29 cellular contexts compared by ENCODE assay signal in the genomic region with DNA sequence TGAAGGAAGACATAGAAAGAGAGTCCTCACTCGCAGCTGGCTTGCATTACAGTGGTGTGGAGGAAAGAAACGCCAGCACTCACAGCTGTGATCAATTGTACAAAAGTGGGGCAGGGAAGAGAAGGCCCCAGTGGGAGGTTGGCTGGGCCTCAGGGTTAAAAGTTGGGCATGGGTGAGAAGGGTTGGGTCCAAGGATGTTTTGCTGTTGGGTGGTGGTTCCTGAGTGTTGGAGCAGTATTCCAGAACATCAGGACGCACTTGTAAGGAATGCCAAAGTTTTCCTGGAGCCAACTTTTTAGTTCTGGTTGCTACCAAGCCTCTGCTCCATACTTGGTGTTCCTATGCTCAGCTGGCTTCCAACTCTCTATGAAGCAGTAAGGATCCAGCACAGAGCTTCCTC. TPM values are rescaled to one million over a fixed set of nuclear protein-coding genes. Genes with fewer than 3 reads are reported as not detected.
A peak's percentile ranks its signal among the peaks of the same experiment; 100 is the strongest.
DNase-seq lines count a peak whose midpoint lies in the region; ATAC-seq and TF ChIP-seq lines count a peak whose summit lies in the region.
"Had no signal": no experiment of that assay in that cellular context is flagged by ENCODE, and none has a peak within 500 bp of the region (broad histone marks: within the 10 kb centered on the region; RNA-seq: fewer than 3 reads in every experiment).

No MANE protein-coding gene starts in this region.

- no peak overlapping the region for H3K27ac ChIP-seq in right atrium auricular region
- H3K27ac ChIP-seq in heart right ventricle: peak overlapping the region in 2 of 10 donors; percentile 7 to 13
- H3K27ac ChIP-seq in vagina: peak overlapping the region; percentile 7
- H3K27ac ChIP-seq in naive thymus-derived CD4-positive, alpha-beta T cell (ENCODE audit: low read depth, low read length): no peak overlapping the region
- H3K27ac ChIP-seq: BLaER1, brain microvascular endothelial cell, neutrophil, tibial artery had no signal

- H3K36me3 ChIP-seq in right atrium auricular region: peaks cover 2% of the 10 kb centered on the region
- H3K36me3 ChIP-seq in heart right ventricle: peaks cover 0 to 78% (median 0%) of the 10 kb centered on the region in 9 donors
- H3K36me3 ChIP-seq in vagina: no peaks in the 10 kb centered on the region
- no peaks in the 10 kb centered on the region for H3K36me3 ChIP-seq in naive thymus-derived CD4-positive, alpha-beta T cell (ENCODE audit: control insufficient read depth in 2 of 3, insufficient read depth in 3 of 3, low read length in 3 of 3)
- no peaks in the 10 kb centered on the region for H3K36me3 ChIP-seq in H7 (replicated peaks; ENCODE audit: control insufficient read depth, insufficient read depth, low read length)
- H3K36me3 ChIP-seq: BLaER1, brain microvascular endothelial cell, neutrophil, tibial artery had no signal

- 79 to 83% methylated on average over 3 of the region's 3 CpGs for WGBS in heart right ventricle, 2 donors

- POLR2A ChIA-PET in naive thymus-derived CD4-positive, alpha-beta T cell (lab: Charles Lee): no interaction called here

- peak overlapping the region; percentile 92 for H3K27ac Mint-ChIP-seq in neural crest cell (ENCODE audit: unreplicated experiment)
- no peak overlapping the region for H3K27ac Mint-ChIP-seq in naive thymus-derived CD4-positive, alpha-beta T cell
- H3K27ac Mint-ChIP-seq: activated B cell treated with CpG ODN at 0.5 μM for 24 hours; activated CD4-positive, alpha-beta memory T cell treated with anti-CD3 and anti-CD28 coated beads for 36 hours had no signal

- no peak overlapping the region for H3K4me3 ChIP-seq in right atrium auricular region
- H3K4me3 ChIP-seq in heart right ventricle: no peak overlapping the region
- no peak overlapping the region for H3K4me3 ChIP-seq in vagina
- no peak overlapping the region for H3K4me3 ChIP-seq in naive thymus-derived CD4-positive, alpha-beta T cell (ENCODE audit: low read length)
- H3K4me3 ChIP-seq in H7 (ENCODE audit: insufficient read depth, low read depth, low read length): no peak overlapping the region
- H3K4me3 ChIP-seq: BLaER1, mucosa of descending colon, smooth muscle cell, tibial artery had no signal

- peaks cover 9% of the 10 kb centered on the region for H3K4me1 Mint-ChIP-seq in neural crest cell
- no peaks in the 10 kb centered on the region for H3K4me1 Mint-ChIP-seq in naive thymus-derived CD4-positive, alpha-beta T cell

- H3K36me3 Mint-ChIP-seq in neural crest cell (ENCODE audit: low read depth): peaks cover 17% of the 10 kb centered on the region
- H3K36me3 Mint-ChIP-seq in naive thymus-derived CD4-positive, alpha-beta T cell: no peaks in the 10 kb centered on the region
- H3K36me3 Mint-ChIP-seq: activated CD4-positive, alpha-beta memory T cell treated with anti-CD3 and anti-CD28 coated beads for 36 hours had no signal

- H3K9me3 ChIP-seq in right atrium auricular region: no peaks in the 10 kb centered on the region
- H3K9me3 ChIP-seq in heart right ventricle: no peaks in the 10 kb centered on the region
- no peaks in the 10 kb centered on the region for H3K9me3 ChIP-seq in vagina
- H3K9me3 ChIP-seq in naive thymus-derived CD4-positive, alpha-beta T cell (ENCODE audit: control insufficient read depth in 2 of 3, low read length in 3 of 3): no peaks in the 10 kb centered on the region
- H3K9me3 ChIP-seq: BLaER1, mucosa of descending colon, neutrophil, tibial artery had no signal

- DNase-seq in Right ventricle myocardium inferior (ENCODE audit: missing footprints): no peak
- DNase-seq in right atrium auricular region (ENCODE audit: low spot score): no peak
- DNase-seq in heart right ventricle: peak in 1 of 2 donors; percentile 24
- no peak for DNase-seq in neural crest cell (ENCODE audit: low read depth, low spot score)
- DNase-seq in vagina (ENCODE audit: extremely low spot score in 2 of 2): no peak
- DNase-seq in naive thymus-derived CD4-positive, alpha-beta T cell: no peak
- DNase-seq in H7: no peak
- DNase-seq: 8988T; activated B cell treated with CpG ODN at 0.5 μM for 24 hours; activated CD4-positive, alpha-beta memory T cell treated with anti-CD3 and anti-CD28 coated beads for 36 hours; activated effector memory CD4-positive, alpha-beta T cell treated with anti-CD3 and anti-CD28 coated beads, Interleukin-2, amount 50 U/mL, for 16 hours; brain microvascular endothelial cell; Calu3; effector memory CD4-positive, alpha-beta T cell; head of caudate nucleus; IMR-90; left colon; NCI-H1105 treated with DMSO at 0.1 percent for 48 hours; NCI-H2081 treated with DMSO at 0.1 percent for 48 hours; stimulated activated CD4-positive, alpha-beta T cell treated with anti-CD3 and anti-CD28 coated beads, Interleukin-2, amount 100 ng/mL, for 48 hours; stimulated activated naive CD4-positive, alpha-beta T cell treated with Interleukin-2 at 50 U/mL for 16 hours; T1000; tibial artery had no signal

- intact Hi-C loops in Right ventricle myocardium inferior (cut with DNase I): no loop called here
- intact Hi-C loops in heart right ventricle (cut with DNase I): no loop called here
- intact Hi-C loops in vagina (cut with DNase I): no loop called here
- intact Hi-C loops in naive thymus-derived CD4-positive, alpha-beta T cell (cut with micrococcal nuclease): no loop called here

- no peak for TF ChIP-seq CTCF in right atrium auricular region (IDR thresholded peaks at IDR 0.05)
- no peak for TF ChIP-seq CTCF in heart right ventricle (IDR thresholded peaks at IDR 0.05)
- no peak for TF ChIP-seq CTCF in neural crest cell (conservative IDR thresholded peaks at IDR 0.05)
- no peak for TF ChIP-seq CTCF in vagina (IDR thresholded peaks at IDR 0.05)

- H3K27me3 ChIP-seq in right atrium auricular region (no peaks in the 10 kb centered on the region), heart right ventricle (no peaks in the 10 kb centered on the region), vagina (no peaks in the 10 kb centered on the region), H7 (ENCODE audit: control insufficient read depth, insufficient read depth, low read length) (no peaks in the 10 kb centered on the region)
- H3K27me3 ChIP-seq in naive thymus-derived CD4-positive, alpha-beta T cell (ENCODE audit: control insufficient read depth in 2 of 2, insufficient read depth in 2 of 2, low read length in 2 of 2): no peaks in the 10 kb centered on the region
- H3K27me3 ChIP-seq: BLaER1, brain microvascular endothelial cell, tibial artery had no signal

- H3K27me3 Mint-ChIP-seq in neural crest cell (ENCODE audit: low read depth): no peaks in the 10 kb centered on the region
- H3K27me3 Mint-ChIP-seq in naive thymus-derived CD4-positive, alpha-beta T cell: peaks cover 4 to 19% (median 10%) of the 10 kb centered on the region in 5 donors
- H3K27me3 Mint-ChIP-seq: activated B cell treated with CpG ODN at 0.5 μM for 24 hours had no signal

- ATAC-seq in Right ventricle myocardium inferior: peak; percentile 89
- peak; percentile 43 to 76 (median 65) for ATAC-seq in heart right ventricle
- no peak for ATAC-seq in naive thymus-derived CD4-positive, alpha-beta T cell
- ATAC-seq in HG02884 (IDR thresholded peaks at IDR 0.05; ENCODE audit: unreplicated experiment): no peak
- ATAC-seq: esophagus mucosa, left colon, mucosa of descending colon had no signal

- H3K4me3 Mint-ChIP-seq in neural crest cell: no peak overlapping the region
- H3K4me3 Mint-ChIP-seq in naive thymus-derived CD4-positive, alpha-beta T cell: no peak overlapping the region
- H3K4me3 Mint-ChIP-seq: activated B cell treated with CpG ODN at 0.5 μM for 24 hours; activated CD4-positive, alpha-beta memory T cell treated with anti-CD3 and anti-CD28 coated beads for 36 hours had no signal

- CTCF ChIA-PET in naive thymus-derived CD4-positive, alpha-beta T cell (lab: Charles Lee): interaction anchor here (0.6 kb wide), 1 partner anchor 376 kb away, joined by 3 read pairs; no protein-coding TSS in a partner anchor

- H3K4me1 ChIP-seq in right atrium auricular region (no peaks in the 10 kb centered on the region), heart right ventricle (peaks cover 0 to 19% (median 3%) of the 10 kb centered on the region in 9 donors), vagina (peaks cover 15% of the 10 kb centered on the region)
- H3K4me1 ChIP-seq in naive thymus-derived CD4-positive, alpha-beta T cell (ENCODE audit: control insufficient read depth in 2 of 2, insufficient read depth in 2 of 2, low read length in 2 of 2): no peaks in the 10 kb centered on the region
- H3K4me1 ChIP-seq: tibial artery had no signal

- no peaks in the 10 kb centered on the region for H3K9me3 Mint-ChIP-seq in neural crest cell
- H3K9me3 Mint-ChIP-seq in naive thymus-derived CD4-positive, alpha-beta T cell: peaks cover 0 to 2% (median 0%) of the 10 kb centered on the region in 11 donors
- H3K9me3 Mint-ChIP-seq: activated B cell treated with CpG ODN at 0.5 μM for 24 hours; activated CD4-positive, alpha-beta memory T cell treated with anti-CD3 and anti-CD28 coated beads for 36 hours had no signal

- TF ChIP-seq POLR2A in vagina (IDR thresholded peaks at IDR 0.05): no peak

RNA-seq across cellular contexts. Expression of gene MKRN1, which starts 55.4 kb away (rescaled TPM):
- total RNA-seq in Right ventricle myocardium inferior: 99.0 TPM
- total RNA-seq in right atrium auricular region: 10 to 100 TPM; 65.9 to 67.2 TPM
- 100 to 1,000 TPM in 4 of 10 donors, 10 to 100 TPM in 6; 80.6 to 113 (median 92.0) TPM for total RNA-seq in heart right ventricle
- polyA plus RNA-seq in heart right ventricle: 10 to 100 TPM; 38.5 to 42.0 TPM
- total RNA-seq in neural crest cell: 69.3 and 81.2 TPM in 2 replicates
- total RNA-seq in vagina: 38.8 TPM
- total RNA-seq in naive thymus-derived CD4-positive, alpha-beta T cell: 100 to 1,000 TPM in 4 of 5 experiments, 10 to 100 TPM in 1; 85.1 to 162 (median 144) TPM
- 100 to 1,000 TPM; 117 to 136 TPM for polyA plus RNA-seq in naive thymus-derived CD4-positive, alpha-beta T cell
- 80.5 and 108 TPM in 2 replicates for total RNA-seq in H7 (2014; rRNA removed; shearing (Covaris generic))

Comparison
In these comparisons a context has a peak if more than half of its experiments do, and no peak if none do; other contexts are left out.
1. ATAC-seq: peak in Right ventricle myocardium inferior (single experiment) and heart right ventricle (8 of 8); none in naive thymus-derived CD4-positive, alpha-beta T cell (single experiment) and HG02884 (single experiment).